In the genomic region with DNA sequence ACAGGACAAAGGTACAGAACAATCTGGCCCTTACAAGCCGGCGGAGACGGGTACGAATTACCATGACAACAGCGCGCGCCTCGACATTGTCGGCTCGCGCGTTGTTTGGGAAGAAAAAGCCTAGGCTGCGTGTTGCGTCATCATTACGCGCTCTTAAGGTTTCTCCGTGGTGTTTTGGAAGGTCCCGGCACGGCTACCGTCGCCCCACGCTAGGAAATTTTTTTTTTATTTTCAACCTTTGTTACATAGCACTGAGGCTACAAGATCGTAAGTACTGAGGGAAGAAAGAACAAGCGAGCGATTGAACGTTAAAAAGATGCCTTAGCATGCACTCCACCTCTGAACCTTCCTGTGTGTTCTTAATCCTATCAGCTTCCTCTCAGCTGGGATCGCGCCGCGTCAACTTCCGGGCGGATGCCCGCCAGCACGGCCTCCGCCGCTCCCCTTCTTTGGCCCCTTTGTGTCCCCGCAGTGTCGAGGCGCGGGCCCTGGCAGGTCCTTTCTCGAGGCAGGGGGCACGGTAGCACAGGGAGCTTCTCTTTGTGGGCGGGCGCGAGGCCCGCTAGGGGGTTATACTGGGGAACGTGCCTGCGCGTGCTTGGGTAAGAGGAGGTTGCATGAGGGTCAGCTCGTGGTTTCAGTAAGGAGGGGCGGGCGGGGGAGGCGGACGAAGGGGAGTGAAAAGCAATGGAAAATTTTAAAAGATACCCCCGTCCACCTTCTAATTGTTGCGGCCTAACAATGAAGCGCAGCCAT, we compare ENCODE assay signal across 1 cellular context.
TF ChIP-seq lines count a peak whose summit lies in the region.

Gene SMARCAD1 (plus strand): TSS at position 397 of the 756 bp plus-strand sequence. CDS start 530 bp downstream, outside the sequence.

TF ChIP-seq in HEK293, 187 proteins besides CTCF, POLR2A, EP300 and RAD21 (continued from another document and continues in another):
- TF ChIP-seq, protein P1, sequence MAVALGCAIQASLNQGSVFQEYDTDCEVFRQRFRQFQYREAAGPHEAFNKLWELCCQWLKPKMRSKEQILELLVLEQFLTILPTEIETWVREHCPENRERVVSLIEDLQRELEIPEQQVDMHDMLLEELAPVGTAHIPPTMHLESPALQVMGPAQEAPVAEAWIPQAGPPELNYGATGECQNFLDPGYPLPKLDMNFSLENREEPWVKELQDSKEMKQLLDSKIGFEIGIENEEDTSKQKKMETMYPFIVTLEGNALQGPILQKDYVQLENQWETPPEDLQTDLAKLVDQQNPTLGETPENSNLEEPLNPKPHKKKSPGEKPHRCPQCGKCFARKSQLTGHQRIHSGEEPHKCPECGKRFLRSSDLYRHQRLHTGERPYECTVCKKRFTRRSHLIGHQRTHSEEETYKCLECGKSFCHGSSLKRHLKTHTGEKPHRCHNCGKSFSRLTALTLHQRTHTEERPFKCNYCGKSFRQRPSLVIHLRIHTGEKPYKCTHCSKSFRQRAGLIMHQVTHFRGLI (tag by site-specific recombination; IDR thresholded peaks at IDR 0.05): no peak
- TF ChIP-seq ZBTB8A (tag by site-specific recombination; IDR thresholded peaks at IDR 0.05) (0 out of 2 replicates have a peak, but pooled peaks have one; percentile 19), GLIS1 (tag by site-specific recombination; IDR thresholded peaks at IDR 0.05) (peak; percentile 97), GLI2 (tag by site-specific recombination; IDR thresholded peaks at IDR 0.05; ENCODE audit: borderline replicate concordance, low read depth) (no peak), KLF10 (tag by site-specific recombination; IDR thresholded peaks at IDR 0.05) (no peak), ZNF223 (tag by site-specific recombination; IDR thresholded peaks at IDR 0.05) (peak; percentile 81; the same call in 1 of the 2 replicates), ZNF404 (tag by site-specific recombination; IDR thresholded peaks at IDR 0.05) (no peak), MYNN (tag by site-specific recombination; IDR thresholded peaks at IDR 0.05; ENCODE audit: borderline replicate concordance) (no peak), ZNF501 (tag by site-specific recombination; IDR thresholded peaks at IDR 0.05) (0 out of 2 replicates have a peak, but pooled peaks have one; percentile 51), ZNF16 (tag by site-specific recombination; IDR thresholded peaks at IDR 0.05; ENCODE audit: low read depth) (no peak), ZNF692 (tag by site-specific recombination; IDR thresholded peaks at IDR 0.05) (peak; percentile 87), TCF7L2 (IDR thresholded peaks at IDR 0.05; ENCODE audit: borderline replicate concordance, low read depth, low read length) (no peak), ZSCAN16 (tag by site-specific recombination; IDR thresholded peaks at IDR 0.05) (no peak), HOXC10 (CRISPR knock-in tag; IDR thresholded peaks at IDR 0.05) (no peak), ZNF311 (tag by site-specific recombination; IDR thresholded peaks at IDR 0.05; ENCODE audit: borderline replicate concordance) (no peak), ZNF26 (tag by site-specific recombination; IDR thresholded peaks at IDR 0.05) (no peak), ZNF23 (tag by site-specific recombination; IDR thresholded peaks at IDR 0.05; ENCODE audit: borderline replicate concordance) (no peak), ZNF202 (tag by site-specific recombination; IDR thresholded peaks at IDR 0.05; ENCODE audit: borderline replicate concordance) (no peak), ZNF626 (tag by site-specific recombination; IDR thresholded peaks at IDR 0.05) (no peak), MZF1 (tag by site-specific recombination; IDR thresholded peaks at IDR 0.05; ENCODE audit: borderline replicate concordance) (peak; percentile 62; the same call in 1 of the 2 replicates), ZNF354C (tag by site-specific recombination; IDR thresholded peaks at IDR 0.05; ENCODE audit: borderline replicate concordance, low read depth) (no peak), ZNF629 (tag by site-specific recombination; IDR thresholded peaks at IDR 0.05) (peak; percentile 95), ZBTB26 (tag by site-specific recombination; optimal IDR thresholded peaks at IDR 0.05) (peak; percentile 96), SP7 (tag by site-specific recombination; IDR thresholded peaks at IDR 0.05) (peak; percentile 54), AEBP2 (tag by site-specific recombination; IDR thresholded peaks at IDR 0.05; ENCODE audit: borderline replicate concordance) (no peak), ZNF654 (tag by site-specific recombination; IDR thresholded peaks at IDR 0.05; ENCODE audit: low read depth) (no peak)
- TF ChIP-seq, protein P2, sequence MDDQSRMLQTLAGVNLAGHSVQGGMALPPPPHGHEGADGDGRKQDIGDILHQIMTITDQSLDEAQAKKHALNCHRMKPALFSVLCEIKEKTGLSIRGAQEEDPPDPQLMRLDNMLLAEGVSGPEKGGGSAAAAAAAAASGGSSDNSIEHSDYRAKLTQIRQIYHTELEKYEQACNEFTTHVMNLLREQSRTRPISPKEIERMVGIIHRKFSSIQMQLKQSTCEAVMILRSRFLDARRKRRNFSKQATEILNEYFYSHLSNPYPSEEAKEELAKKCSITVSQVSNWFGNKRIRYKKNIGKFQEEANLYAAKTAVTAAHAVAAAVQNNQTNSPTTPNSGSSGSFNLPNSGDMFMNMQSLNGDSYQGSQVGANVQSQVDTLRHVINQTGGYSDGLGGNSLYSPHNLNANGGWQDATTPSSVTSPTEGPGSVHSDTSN (CRISPR knock-in tag; IDR thresholded peaks at IDR 0.05): no peak
- TF ChIP-seq, protein P3, sequence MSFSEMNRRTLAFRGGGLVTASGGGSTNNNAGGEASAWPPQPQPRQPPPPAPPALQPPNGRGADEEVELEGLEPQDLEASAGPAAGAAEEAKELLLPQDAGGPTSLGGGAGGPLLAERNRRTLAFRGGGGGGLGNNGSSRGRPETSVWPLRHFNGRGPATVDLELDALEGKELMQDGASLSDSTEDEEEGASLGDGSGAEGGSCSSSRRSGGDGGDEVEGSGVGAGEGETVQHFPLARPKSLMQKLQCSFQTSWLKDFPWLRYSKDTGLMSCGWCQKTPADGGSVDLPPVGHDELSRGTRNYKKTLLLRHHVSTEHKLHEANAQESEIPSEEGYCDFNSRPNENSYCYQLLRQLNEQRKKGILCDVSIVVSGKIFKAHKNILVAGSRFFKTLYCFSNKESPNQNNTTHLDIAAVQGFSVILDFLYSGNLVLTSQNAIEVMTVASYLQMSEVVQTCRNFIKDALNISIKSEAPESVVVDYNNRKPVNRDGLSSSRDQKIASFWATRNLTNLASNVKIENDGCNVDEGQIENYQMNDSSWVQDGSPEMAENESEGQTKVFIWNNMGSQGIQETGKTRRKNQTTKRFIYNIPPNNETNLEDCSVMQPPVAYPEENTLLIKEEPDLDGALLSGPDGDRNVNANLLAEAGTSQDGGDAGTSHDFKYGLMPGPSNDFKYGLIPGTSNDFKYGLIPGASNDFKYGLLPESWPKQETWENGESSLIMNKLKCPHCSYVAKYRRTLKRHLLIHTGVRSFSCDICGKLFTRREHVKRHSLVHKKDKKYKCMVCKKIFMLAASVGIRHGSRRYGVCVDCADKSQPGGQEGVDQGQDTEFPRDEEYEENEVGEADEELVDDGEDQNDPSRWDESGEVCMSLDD (tag by site-specific recombination; IDR thresholded peaks at IDR 0.05): peak; percentile 68
- TF ChIP-seq, protein P4, sequence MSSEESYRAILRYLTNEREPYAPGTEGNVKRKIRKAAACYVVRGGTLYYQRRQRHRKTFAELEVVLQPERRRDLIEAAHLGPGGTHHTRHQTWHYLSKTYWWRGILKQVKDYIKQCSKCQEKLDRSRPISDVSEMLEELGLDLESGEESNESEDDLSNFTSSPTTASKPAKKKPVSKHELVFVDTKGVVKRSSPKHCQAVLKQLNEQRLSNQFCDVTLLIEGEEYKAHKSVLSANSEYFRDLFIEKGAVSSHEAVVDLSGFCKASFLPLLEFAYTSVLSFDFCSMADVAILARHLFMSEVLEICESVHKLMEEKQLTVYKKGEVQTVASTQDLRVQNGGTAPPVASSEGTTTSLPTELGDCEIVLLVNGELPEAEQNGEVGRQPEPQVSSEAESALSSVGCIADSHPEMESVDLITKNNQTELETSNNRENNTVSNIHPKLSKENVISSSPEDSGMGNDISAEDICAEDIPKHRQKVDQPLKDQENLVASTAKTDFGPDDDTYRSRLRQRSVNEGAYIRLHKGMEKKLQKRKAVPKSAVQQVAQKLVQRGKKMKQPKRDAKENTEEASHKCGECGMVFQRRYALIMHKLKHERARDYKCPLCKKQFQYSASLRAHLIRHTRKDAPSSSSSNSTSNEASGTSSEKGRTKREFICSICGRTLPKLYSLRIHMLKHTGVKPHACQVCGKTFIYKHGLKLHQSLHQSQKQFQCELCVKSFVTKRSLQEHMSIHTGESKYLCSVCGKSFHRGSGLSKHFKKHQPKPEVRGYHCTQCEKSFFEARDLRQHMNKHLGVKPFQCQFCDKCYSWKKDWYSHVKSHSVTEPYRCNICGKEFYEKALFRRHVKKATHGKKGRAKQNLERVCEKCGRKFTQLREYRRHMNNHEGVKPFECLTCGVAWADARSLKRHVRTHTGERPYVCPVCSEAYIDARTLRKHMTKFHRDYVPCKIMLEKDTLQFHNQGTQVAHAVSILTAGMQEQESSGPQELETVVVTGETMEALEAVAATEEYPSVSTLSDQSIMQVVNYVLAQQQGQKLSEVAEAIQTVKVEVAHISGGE (tag by site-specific recombination; conservative IDR thresholded peaks at IDR 0.05; ENCODE audit: low read depth): peak; percentile 90
- TF ChIP-seq, protein P5, sequence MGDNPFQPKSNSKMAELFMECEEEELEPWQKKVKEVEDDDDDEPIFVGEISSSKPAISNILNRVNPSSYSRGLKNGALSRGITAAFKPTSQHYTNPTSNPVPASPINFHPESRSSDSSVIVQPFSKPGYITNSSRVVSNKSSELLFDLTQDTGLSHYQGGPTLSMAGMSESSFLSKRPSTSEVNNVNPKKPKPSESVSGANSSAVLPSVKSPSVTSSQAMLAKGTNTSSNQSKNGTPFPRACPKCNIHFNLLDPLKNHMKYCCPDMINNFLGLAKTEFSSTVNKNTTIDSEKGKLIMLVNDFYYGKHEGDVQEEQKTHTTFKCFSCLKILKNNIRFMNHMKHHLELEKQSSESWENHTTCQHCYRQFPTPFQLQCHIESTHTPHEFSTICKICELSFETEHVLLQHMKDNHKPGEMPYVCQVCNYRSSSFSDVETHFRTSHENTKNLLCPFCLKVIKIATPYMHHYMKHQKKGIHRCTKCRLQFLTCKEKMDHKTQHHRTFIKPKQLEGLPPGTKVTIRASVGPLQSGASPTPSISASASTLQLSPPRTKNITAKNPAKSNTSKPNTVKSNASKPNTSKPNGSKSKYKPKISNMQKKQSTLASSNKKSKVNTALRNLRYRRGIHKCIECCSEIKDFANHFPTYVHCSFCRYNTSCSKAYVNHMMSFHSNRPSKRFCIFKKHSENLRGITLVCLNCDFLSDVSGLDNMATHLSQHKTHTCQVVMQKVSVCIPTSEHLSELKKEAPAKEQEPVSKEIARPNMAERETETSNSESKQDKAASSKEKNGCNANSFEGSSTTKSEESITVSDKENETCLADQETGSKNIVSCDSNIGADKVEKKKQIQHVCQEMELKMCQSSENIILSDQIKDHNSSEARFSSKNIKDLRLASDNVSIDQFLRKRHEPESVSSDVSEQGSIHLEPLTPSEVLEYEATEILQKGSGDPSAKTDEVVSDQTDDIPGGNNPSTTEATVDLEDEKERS (tag by site-specific recombination; IDR thresholded peaks at IDR 0.05): no peak
- TF ChIP-seq, protein P6, sequence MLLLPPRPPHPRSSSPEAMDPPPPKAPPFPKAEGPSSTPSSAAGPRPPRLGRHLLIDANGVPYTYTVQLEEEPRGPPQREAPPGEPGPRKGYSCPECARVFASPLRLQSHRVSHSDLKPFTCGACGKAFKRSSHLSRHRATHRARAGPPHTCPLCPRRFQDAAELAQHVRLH (tag by site-specific recombination; IDR thresholded peaks at IDR 0.05): no peak; the same call in none of the 2 replicates
